In genomic region chr14:56474419-56475022, GRCh38 we compare ENCODE assay signal across 8 cellular contexts.
A peak's percentile ranks its signal among the peaks of the same experiment; 100 is the strongest.
DNase-seq lines count a peak whose midpoint lies in the region; ATAC-seq and TF ChIP-seq lines count a peak whose summit lies in the region.

No MANE protein-coding gene starts in this region.

- H3K9me3 ChIP-seq in OCI-LY3 (ENCODE audit: insufficient read depth, low read length) (no peaks in the 10 kb centered on the region), mucosa of descending colon (no peaks in the 10 kb centered on the region)

- H3K4me2 ChIP-seq in OCI-LY3 (ENCODE audit: low read length) = no peak overlapping the region

- TF ChIP-seq CTCF in OCI-LY3 (IDR thresholded peaks at IDR 0.05; ENCODE audit: low read depth, low read length) = peak; percentile 75
- peak; percentile 59 for TF ChIP-seq CTCF in mucosa of descending colon (IDR thresholded peaks at IDR 0.05)

- H3K4me3 ChIP-seq in OCI-LY3 (ENCODE audit: low read length) (no peak overlapping the region), mucosa of descending colon (no peak overlapping the region)

- intact Hi-C loops in mucosa of descending colon (cut with DNase I, micrococcal nuclease) = loop anchor here in 1 of 2 donors (10.0 kb wide), 1 partner anchor 790 kb away; no protein-coding TSS in a partner anchor

- no peaks in the 10 kb centered on the region for H3K36me3 ChIP-seq in OCI-LY3 (replicated peaks; ENCODE audit: low read depth, low read length)
- no peaks in the 10 kb centered on the region for H3K36me3 ChIP-seq in mucosa of descending colon (ENCODE audit: low read depth)

- ATAC-seq in mucosa of descending colon (peak; percentile 52), HG02970 (IDR thresholded peaks at IDR 0.05; ENCODE audit: low FRiP score, unreplicated experiment) (no peak), HG02588 (IDR thresholded peaks at IDR 0.05; ENCODE audit: unreplicated experiment) (no peak)

- H4K20me1 ChIP-seq in OCI-LY3 (ENCODE audit: insufficient read depth, low read length) = no peaks in the 10 kb centered on the region

- no peak overlapping the region for H2AFZ ChIP-seq in OCI-LY3 (ENCODE audit: low read depth, low read length)

- H3K27ac ChIP-seq in OCI-LY3 (ENCODE audit: low read length) = no peak overlapping the region

- H3K79me2 ChIP-seq in OCI-LY3 (ENCODE audit: low read length) = no peaks in the 10 kb centered on the region

- no peaks in the 10 kb centered on the region for H3K4me1 ChIP-seq in OCI-LY3 (ENCODE audit: low read length)
- no peaks in the 10 kb centered on the region for H3K4me1 ChIP-seq in mucosa of descending colon (ENCODE audit: low read depth)

- no peak overlapping the region for H3K9ac ChIP-seq in OCI-LY3 (ENCODE audit: low read length)

- H3K27me3 ChIP-seq in OCI-LY3 (ENCODE audit: low read depth, low read length) = peaks cover 40% of the 10 kb centered on the region

- peak; percentile 64 for DNase-seq in DMS53 treated with DMSO at 0.1 percent for 48 hours (lab: John Stamatoyannopoulos, UW; ENCODE audit: unreplicated experiment)
- DNase-seq in HS-27A (ENCODE audit: low read depth) = peak; percentile 15
- DNase-seq in dermis microvascular lymphatic vessel endothelial cell (ENCODE audit: low read depth in 2 of 2) = peak; percentile 23 to 46
- DNase-seq in mucosa of descending colon = peak in 1 of 3 donors; percentile 26
- no peak for DNase-seq in ecto neural progenitor cell (ENCODE audit: low spot score)
